ENCODE assay signal across 16 cellular contexts in the genomic region with DNA sequence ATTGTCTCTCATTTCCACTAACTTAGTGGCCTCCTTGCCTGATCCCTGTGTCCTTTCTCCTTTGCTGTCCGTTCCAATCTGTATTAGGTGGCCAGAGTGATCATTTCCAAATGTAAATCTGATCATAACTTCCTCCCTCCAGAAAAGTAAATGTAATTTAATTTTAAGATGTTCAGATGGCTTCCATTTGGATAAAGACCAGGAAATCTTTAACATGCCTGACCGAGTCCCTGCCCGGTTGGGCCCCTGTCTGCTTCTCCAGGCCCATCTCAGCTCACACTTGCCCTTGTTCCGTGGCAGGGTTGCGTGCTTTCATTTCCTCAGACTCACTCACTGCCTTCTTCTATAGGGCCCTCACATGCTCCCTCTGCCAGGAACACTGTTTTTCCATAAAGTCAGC. TPM values are rescaled to one million over a fixed set of nuclear protein-coding genes. Genes with fewer than 3 reads are reported as not detected.
DNase-seq lines count a peak whose midpoint lies in the region; ATAC-seq and TF ChIP-seq lines count a peak whose summit lies in the region.
"Had no signal": no experiment of that assay in that cellular context is flagged by ENCODE, and none has a peak within 500 bp of the region (broad histone marks: within the 10 kb centered on the region; RNA-seq: fewer than 3 reads in every experiment).

No MANE protein-coding gene starts in this region.

- peaks cover 82 to 89% (median 87%) of the 10 kb centered on the region in 10 experiments for H3K4me1 ChIP-seq in BLaER1 treated with 17β-estradiol and CSF1 and Interleukin-3, amounts not matched to agents 10 nM and 100 nM
- H3K4me1 ChIP-seq in mesenchymal stem cell (ENCODE audit: control insufficient read depth, insufficient read depth, low read depth, low read length) = peaks cover 13% of the 10 kb centered on the region

- no peaks in the 10 kb centered on the region for H3K27me3 Mint-ChIP-seq in CD4-positive, alpha-beta T cell
- H3K27me3 Mint-ChIP-seq: brain had no signal

- POLR2A ChIA-PET in CD4-positive, alpha-beta T cell (lab: Charles Lee) = interaction anchor here (1.0 to 1.2 kb wide), 2 partner anchors 14 to 15 kb away, joined by 3 to 5 read pairs; no protein-coding TSS in a partner anchor
- POLR2A ChIA-PET in GM10248 (lab: Yijun Ruan, JAX) = no interaction called here

- no peak overlapping the region for H2BK15ac ChIP-seq in mesenchymal stem cell (ENCODE audit: low read depth, poor library complexity, severe bottlenecking)

- peak overlapping the region; percentile 76 for H3K4me3 Mint-ChIP-seq in CD4-positive, alpha-beta T cell
- H3K4me3 Mint-ChIP-seq: GM23338, nephron progenitor cell had no signal

- H3K36me3 Mint-ChIP-seq in CD4-positive, alpha-beta T cell (ENCODE audit: low read depth) = peaks cover 33% of the 10 kb centered on the region

- H4K91ac ChIP-seq in mesenchymal stem cell (ENCODE audit: low read length) = no peak overlapping the region

- peaks cover 6% of the 10 kb centered on the region for H3K79me1 ChIP-seq in mesenchymal stem cell (replicated peaks; ENCODE audit: low read length, poor library complexity, severe bottlenecking)

- no peaks in the 10 kb centered on the region for H3K9me3 ChIP-seq in BLaER1 treated with 17β-estradiol and CSF1 and Interleukin-3, amounts not matched to agents 10 nM and 100 nM (replicated peaks in 1 of 11)
- H3K9me3 ChIP-seq in CD4-positive, alpha-beta T cell (ENCODE audit: control insufficient read depth, low read length) = no peaks in the 10 kb centered on the region
- no peaks in the 10 kb centered on the region for H3K9me3 ChIP-seq in mesenchymal stem cell (ENCODE audit: control insufficient read depth, low read length)
- H3K9me3 ChIP-seq: gastrocnemius medialis had no signal

- no peak overlapping the region for H3K4ac ChIP-seq in mesenchymal stem cell (ENCODE audit: low read depth in 1 of 2, low read length in 2 of 2)

- DNase-seq in CD4-positive, alpha-beta T cell = no peak
- DNase-seq in mesenchymal stem cell = no peak
- DNase-seq in activated effector memory CD4-positive, alpha-beta T cell treated with Interleukin-2 at 50 U/mL for 16 hours = no peak
- DNase-seq in activated CD8-positive, alpha-beta memory T cell treated with anti-CD3 and anti-CD28 coated beads for 24 hours = no peak
- DNase-seq in GM10248 (ENCODE audit: extremely low spot score) = no peak
- DNase-seq: effector CD8-positive, alpha-beta T cell; gastrocnemius medialis; Kasumi-1; NCI-H2029 treated with DMSO at 0.1 percent for 48 hours; NCI-H748 treated with DMSO at 0.1 percent for 48 hours; nephron progenitor cell; SHP77 treated with DMSO at 0.1 percent for 48 hours had no signal

- no peaks in the 10 kb centered on the region for H3K9me3 Mint-ChIP-seq in CD4-positive, alpha-beta T cell
- H3K9me3 Mint-ChIP-seq: brain, GM23338, nephron progenitor cell had no signal

- peak overlapping the region in 10 of 11 experiments; percentile 1 to 100 (median 99); a peak in 18 of 22 replicates for H3K9ac ChIP-seq in BLaER1 treated with 17β-estradiol and CSF1 and Interleukin-3, amounts not matched to agents 10 nM and 100 nM
- no peak overlapping the region for H3K9ac ChIP-seq in mesenchymal stem cell (ENCODE audit: low read length)

- H3K27ac ChIP-seq in BLaER1 treated with 17β-estradiol and CSF1 and Interleukin-3, amounts not matched to agents 10 nM and 100 nM = peak overlapping the region; percentile 15 to 100 (median 98); a peak in 15 of 22 replicates
- H3K27ac ChIP-seq in CD4-positive, alpha-beta T cell (ENCODE audit: low read depth, low read length) = no peak overlapping the region
- H3K27ac ChIP-seq in VCaP (peak overlapping the region; percentile 65), mesenchymal stem cell (ENCODE audit: low read length, poor library complexity, severe bottlenecking) (no peak overlapping the region)
- H3K27ac ChIP-seq: gastrocnemius medialis had no signal

- no peak overlapping the region for H3K23ac ChIP-seq in mesenchymal stem cell (ENCODE audit: low read length in 2 of 2)

- H4K8ac ChIP-seq in mesenchymal stem cell (ENCODE audit: low read length) = no peak overlapping the region

- H2BK12ac ChIP-seq in mesenchymal stem cell (ENCODE audit: low read length in 2 of 2) = peak overlapping the region in 1 of 2 experiments; percentile 37

- peak overlapping the region; percentile 94 for H3K27ac Mint-ChIP-seq in CD4-positive, alpha-beta T cell
- H3K27ac Mint-ChIP-seq: GM23338, nephron progenitor cell had no signal

- peak overlapping the region; percentile 78 for H2AK5ac ChIP-seq in mesenchymal stem cell (ENCODE audit: low read length, severe bottlenecking)

- H2AFZ ChIP-seq in mesenchymal stem cell (ENCODE audit: low read depth, low read length) = no peak overlapping the region
- H2AFZ ChIP-seq: GM23338 had no signal

- peak overlapping the region; percentile 83 to 98 (median 96) for H3K4me2 ChIP-seq in BLaER1 treated with 17β-estradiol and CSF1 and Interleukin-3, amounts not matched to agents 10 nM and 100 nM
- H3K4me2 ChIP-seq in mesenchymal stem cell (ENCODE audit: low read length, poor library complexity, severe bottlenecking) = no peak overlapping the region
- H3K4me2 ChIP-seq: GM23338 had no signal

- 94% methylated on average over 4 of the region's 5 CpGs for WGBS in mesenchymal stem cell

- no peaks in the 10 kb centered on the region for H3K27me3 ChIP-seq in BLaER1 treated with 17β-estradiol and CSF1 and Interleukin-3, amounts not matched to agents 10 nM and 100 nM
- H3K27me3 ChIP-seq in CD4-positive, alpha-beta T cell (ENCODE audit: control insufficient read depth, insufficient read depth, low read length) = no peaks in the 10 kb centered on the region
- H3K27me3 ChIP-seq in mesenchymal stem cell (ENCODE audit: control insufficient read depth in 1 of 2, insufficient read depth in 1 of 2, low read length in 2 of 2) = no peaks in the 10 kb centered on the region
- H3K27me3 ChIP-seq: gastrocnemius medialis had no signal

- no peak for ATAC-seq in CD4-positive, alpha-beta T cell (ENCODE audit: poor library complexity)
- ATAC-seq: gastrocnemius medialis, GM23338 had no signal

- TF ChIP-seq CTCF in CD4-positive, alpha-beta T cell (IDR thresholded peaks at IDR 0.05) = no peak
- no peak for TF ChIP-seq CTCF in VCaP (conservative IDR thresholded peaks at IDR 0.05)
- TF ChIP-seq CTCF in GM10248 (IDR thresholded peaks at IDR 0.05; ENCODE audit: control extremely low read depth, extremely low read depth, low read depth, missing control alignments) = no peak

- H3K4me3 ChIP-seq in BLaER1 treated with 17β-estradiol and CSF1 and Interleukin-3, amounts not matched to agents 10 nM and 100 nM = peak overlapping the region in 8 of 10 experiments; percentile 10 to 99 (median 32); a peak in 10 of 20 replicates
- H3K4me3 ChIP-seq in mesenchymal stem cell (ENCODE audit: insufficient read depth in 1 of 2, low read depth in 1 of 2, low read length in 2 of 2) = no peak overlapping the region
- H3K4me3 ChIP-seq: gastrocnemius medialis, GM23338 had no signal

- peak overlapping the region in 1 of 2 experiments; percentile 37 for H3K18ac ChIP-seq in mesenchymal stem cell (ENCODE audit: low read depth in 1 of 2, low read length in 2 of 2)

- intact Hi-C loops in CD4-positive, alpha-beta T cell (cut with DNase I, micrococcal nuclease) = no loop called here

- CTCF ChIA-PET in CD4-positive, alpha-beta T cell (lab: Charles Lee) = interaction anchor here (1.6 kb wide), 1 partner anchor 31 kb away, joined by 4 read pairs; no protein-coding TSS in a partner anchor
- CTCF ChIA-PET in GM10248 (lab: Yijun Ruan, JAX) = interaction anchor here (1.1 to 7.7 kb wide), 2 partner anchors 11 to 15 kb away, joined by 4 to 63 read pairs; no protein-coding TSS in a partner anchor

- H3K4me1 Mint-ChIP-seq in CD4-positive, alpha-beta T cell (ENCODE audit: low read depth) = peaks cover 85% of the 10 kb centered on the region

- peaks cover 14 to 72% (median 41%) of the 10 kb centered on the region in 11 experiments; a peak in 18 of 22 replicates for H3K36me3 ChIP-seq in BLaER1 treated with 17β-estradiol and CSF1 and Interleukin-3, amounts not matched to agents 10 nM and 100 nM
- peaks cover 0 to 3% of the 10 kb centered on the region in 2 experiments for H3K36me3 ChIP-seq in mesenchymal stem cell (ENCODE audit: control insufficient read depth in 1 of 2, insufficient read depth in 2 of 2, low read depth in 1 of 2, low read length in 2 of 2)
- H3K36me3 ChIP-seq: gastrocnemius medialis had no signal

- no peak overlapping the region for H2BK120ac ChIP-seq in mesenchymal stem cell (ENCODE audit: low read depth, low read length)

- no peak overlapping the region for H2BK5ac ChIP-seq in mesenchymal stem cell (ENCODE audit: low read depth, low read length, poor library complexity, severe bottlenecking)

- peaks cover 59 to 91% (median 87%) of the 10 kb centered on the region in 11 experiments for H4K20me1 ChIP-seq in BLaER1 treated with 17β-estradiol and CSF1 and Interleukin-3, amounts not matched to agents 10 nM and 100 nM

- no peak overlapping the region for H3K14ac ChIP-seq in mesenchymal stem cell (ENCODE audit: low read length in 2 of 2)

RNA-seq across cellular contexts. Expression of a gene that starts 7.6 kb away (rescaled TPM):
- 10 to 100 TPM; 59.4 to 62.5 TPM for total RNA-seq in CD4-positive, alpha-beta T cell
- 11.0 TPM for polyA plus RNA-seq in mesenchymal stem cell (2013, experiment 1 of 2)
- polyA plus RNA-seq in mesenchymal stem cell (2013, experiment 2 of 2) = 10.8 TPM

Comparison
In these comparisons a context has a peak if more than half of its experiments do, and no peak if none do; other contexts are left out.
1. H3K27ac ChIP-seq: peak in BLaER1 treated with 17β-estradiol and CSF1 and Interleukin-3, amounts not matched to agents 10 nM and 100 nM (11 of 11) and VCaP (single experiment); none in CD4-positive, alpha-beta T cell (single experiment) and mesenchymal stem cell (single experiment).
2. H3K4me3 ChIP-seq: peak in BLaER1 treated with 17β-estradiol and CSF1 and Interleukin-3, amounts not matched to agents 10 nM and 100 nM (8 of 10); none in mesenchymal stem cell (0 of 2).